In genomic region chr12:92445253-92446081, GRCh38 we compare ENCODE assay signal across 8 cellular contexts.
DNase-seq lines count a peak whose midpoint lies in the region; ATAC-seq, FAIRE-seq and TF ChIP-seq lines count a peak whose summit lies in the region.

No MANE protein-coding gene starts in this region.

- H3K27me3 Mint-ChIP-seq in nephron (ENCODE audit: low read depth) (no peaks in the 10 kb centered on the region), endodermal cell (ENCODE audit: insufficient read depth) (peaks cover 2% of the 10 kb centered on the region)

- no peak overlapping the region for H3K4me3 Mint-ChIP-seq in nephron
- H3K4me3 Mint-ChIP-seq in endodermal cell = no peak overlapping the region

- no peak for FAIRE-seq in small intestine (lab: Jason Lieb, UNC)

- no peaks in the 10 kb centered on the region for H3K9me3 ChIP-seq in RWPE2 (ENCODE audit: severe bottlenecking)
- H3K9me3 ChIP-seq in endodermal cell (ENCODE audit: control insufficient read depth, low read length) = no peaks in the 10 kb centered on the region
- H3K9me3 ChIP-seq in small intestine (ENCODE audit: control insufficient read depth, low read depth) = no peaks in the 10 kb centered on the region

- H3K9me3 Mint-ChIP-seq in nephron (no peaks in the 10 kb centered on the region), endodermal cell (no peaks in the 10 kb centered on the region)

- H3K27ac Mint-ChIP-seq in nephron (peak overlapping the region in 2 of 3 experiments; percentile 8 to 16), endodermal cell (no peak overlapping the region)

- no peak overlapping the region for H3K4me3 ChIP-seq in RWPE2 (ENCODE audit: severe bottlenecking)
- H3K4me3 ChIP-seq in endodermal cell (ENCODE audit: low read length) = no peak overlapping the region
- H3K4me3 ChIP-seq in small intestine (ENCODE audit: low read depth in 1 of 2, low read length in 2 of 2) = no peak overlapping the region

- ATAC-seq in GM18858 (IDR thresholded peaks at IDR 0.05; ENCODE audit: unreplicated experiment) (peak; percentile 72), HG02642 (IDR thresholded peaks at IDR 0.05; ENCODE audit: poor library complexity, unreplicated experiment) (peak; percentile 87), RWPE2 (ENCODE audit: low read depth) (0 out of 3 replicates have a peak, but pooled peaks have one; percentile 12)

- H3K4me1 ChIP-seq in RWPE2 (ENCODE audit: insufficient read depth, poor library complexity, severe bottlenecking) = peaks cover 8% of the 10 kb centered on the region
- no peaks in the 10 kb centered on the region for H3K4me1 ChIP-seq in endodermal cell (ENCODE audit: control insufficient read depth, insufficient read depth, low read length)
- peaks cover 2 to 5% of the 10 kb centered on the region in 2 donors for H3K4me1 ChIP-seq in small intestine (ENCODE audit: control insufficient read depth in 2 of 2, insufficient read depth in 1 of 2, low read depth in 1 of 2, low read length in 1 of 2)

- peaks cover 29% of the 10 kb centered on the region for H3K4me1 Mint-ChIP-seq in nephron
- no peaks in the 10 kb centered on the region for H3K4me1 Mint-ChIP-seq in endodermal cell

- H3K27me3 ChIP-seq in RWPE2 (ENCODE audit: insufficient read depth, poor library complexity, severe bottlenecking) = no peaks in the 10 kb centered on the region
- no peaks in the 10 kb centered on the region for H3K27me3 ChIP-seq in endodermal cell (ENCODE audit: control insufficient read depth, insufficient read depth, low read length, poor library complexity, severe bottlenecking)
- H3K27me3 ChIP-seq in small intestine (ENCODE audit: control insufficient read depth in 2 of 2, insufficient read depth in 2 of 2, low read length in 2 of 2) = peaks cover 0 to 1% of the 10 kb centered on the region in 2 donors

- H3K36me3 Mint-ChIP-seq in nephron (ENCODE audit: low read depth) (no peaks in the 10 kb centered on the region), endodermal cell (ENCODE audit: low read depth) (no peaks in the 10 kb centered on the region)

- TF ChIP-seq CTCF in RWPE2 (IDR thresholded peaks at IDR 0.05; ENCODE audit: poor library complexity, severe bottlenecking) (no peak), nephron (IDR thresholded peaks at IDR 0.05; ENCODE audit: unreplicated experiment in 3 of 3) (no peak), endodermal cell (conservative IDR thresholded peaks at IDR 0.05) (no peak)

- H3K27ac ChIP-seq in RWPE2 (ENCODE audit: poor library complexity, severe bottlenecking) = no peak overlapping the region
- no peak overlapping the region for H3K27ac ChIP-seq in endodermal cell (ENCODE audit: low read depth, low read length)
- H3K27ac ChIP-seq in small intestine (ENCODE audit: low read depth in 1 of 2, low read length in 1 of 2) = peak overlapping the region in 1 of 2 donors; percentile 61

- no peak overlapping the region for H3K9ac ChIP-seq in endodermal cell (ENCODE audit: extremely low read depth, low read length, poor library complexity, severe bottlenecking)

- H3K36me3 ChIP-seq in RWPE2 (ENCODE audit: low read depth) (no peaks in the 10 kb centered on the region), endodermal cell (ENCODE audit: control insufficient read depth, insufficient read depth, low read length) (no peaks in the 10 kb centered on the region), small intestine (ENCODE audit: control insufficient read depth in 2 of 2, insufficient read depth in 2 of 2, low read length in 2 of 2) (no peaks in the 10 kb centered on the region)

- WGBS in endodermal cell (ENCODE audit: insufficient coverage in 1 of 2, insufficient read length in 1 of 2), 2 experiments = 82 to 89% methylated on average over 10 of the region's 10 CpGs
- 60 to 81% (median 76%) methylated on average over 10 of the region's 10 CpGs for WGBS in small intestine, 3 donors

- no peak for DNase-seq in RWPE2 (ENCODE audit: low spot score)
- no peak for DNase-seq in endodermal cell
- no peak for DNase-seq in stimulated activated CD8-positive, alpha-beta memory T cell treated with anti-CD3 and anti-CD28 coated beads, Interleukin-4, amount 100 ng/mL, for 48 hours
- DNase-seq in small intestine = no peak
- no peak for DNase-seq in effector CD4-positive, alpha-beta T cell

Comparison
In these comparisons a context has a peak if more than half of its experiments do, and no peak if none do; other contexts are left out.
1. ATAC-seq: peak in every context shown above with its lines; median percentile 87 in HG02642; 72 in GM18858; 12 in RWPE2.